Comparison of ENCODE assay signal across 8 cellular contexts in the genomic region with DNA sequence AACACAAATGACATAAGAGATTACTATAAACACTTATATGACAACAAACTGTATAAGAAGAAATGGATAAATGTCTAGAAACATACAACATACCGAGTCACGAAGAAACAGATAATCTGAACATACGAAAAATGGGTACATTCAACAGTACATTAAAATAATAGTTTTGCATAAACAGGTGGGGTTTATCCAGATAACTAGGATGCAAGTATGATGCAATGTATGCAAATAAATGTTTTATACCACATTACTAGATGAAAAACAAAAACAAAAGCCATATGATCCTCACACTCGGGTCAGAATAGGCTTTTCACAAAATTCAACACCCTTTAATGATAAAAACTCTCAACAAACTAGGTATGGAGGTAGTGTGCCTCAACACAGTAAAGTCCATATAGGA.
"Had no signal": no experiment of that assay in that cellular context is flagged by ENCODE, and none has a peak within 500 bp of the region (broad histone marks: within the 10 kb centered on the region; RNA-seq: fewer than 3 reads in every experiment).

No MANE protein-coding gene starts in this region.

- FAIRE-seq: H1, H54, HepG2, K562 had no signal

- H2AFZ ChIP-seq: GM23338 had no signal

- H3K4me2 ChIP-seq: GM23338 had no signal

- ATAC-seq: GM23338, HepG2, K562 had no signal

- DNase-seq: H9, HCEC 1CT, KG1 had no signal

- H3K4me3 ChIP-seq: GM23338, K562 had no signal
